ENCODE assay signal across 18 cellular contexts in the genomic region with DNA sequence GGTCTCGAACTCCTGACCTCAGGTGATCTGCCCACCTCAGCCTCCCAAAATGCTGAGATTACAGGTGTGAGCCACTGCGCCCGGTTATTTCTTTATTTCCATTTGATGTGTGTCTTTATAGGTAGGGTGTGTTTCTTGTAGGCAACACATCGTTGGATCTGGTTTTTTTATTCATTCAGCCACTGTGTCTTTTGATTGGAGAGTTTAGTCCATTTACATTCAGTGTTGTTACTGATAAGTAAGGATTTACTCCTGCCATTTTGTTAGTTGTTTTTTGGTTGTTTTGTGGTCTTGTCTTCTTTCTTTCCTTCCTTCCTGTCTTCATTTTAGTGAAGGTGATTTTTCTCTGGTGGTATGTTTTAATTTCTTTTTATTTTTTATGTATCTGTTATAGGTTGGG.
"Had no signal": no experiment of that assay in that cellular context is flagged by ENCODE, and none has a peak within 500 bp of the region (broad histone marks: within the 10 kb centered on the region; RNA-seq: fewer than 3 reads in every experiment).

No MANE protein-coding gene starts in this region.

- H3K27ac Mint-ChIP-seq: activated CD4-positive, alpha-beta T cell treated with anti-CD3 and anti-CD28 coated beads, Interleukin-2, amount 10 ng/mL, durations not matched to agents 24 days and 14 days; activated T-helper 1 cell treated with anti-CD3 and anti-CD28 coated beads, Interleukin-12 subunit alpha, Interleukin-12 subunit beta, Interleukin-2, Interleukin-4 antibody, amounts not matched to agents 30 ng/mL and 10 ng/mL and 1 ng/mL, durations not matched to agents 14 hours and 24 hours and 36 hours; memory B cell; nephron progenitor cell had no signal

- H3K27ac ChIP-seq: coronary artery, pancreas, psoas muscle, right atrium auricular region, spleen, stomach, suprapubic skin, tibial nerve had no signal

- H3K9me3 Mint-ChIP-seq: activated CD4-positive, alpha-beta T cell treated with anti-CD3 and anti-CD28 coated beads, Interleukin-2, amount 10 ng/mL, durations not matched to agents 24 days and 14 days; activated T-helper 1 cell treated with anti-CD3 and anti-CD28 coated beads, Interleukin-12 subunit alpha, Interleukin-12 subunit beta, Interleukin-2, Interleukin-4 antibody, amounts not matched to agents 30 ng/mL and 10 ng/mL and 1 ng/mL, durations not matched to agents 14 hours and 24 hours and 36 hours had no signal

- H3K4me3 ChIP-seq: coronary artery, pancreas, psoas muscle, right atrium auricular region, spleen, stomach, suprapubic skin, tibial nerve had no signal

- H3K4me1 ChIP-seq: pancreas, right atrium auricular region had no signal

- H3K27me3 Mint-ChIP-seq: activated CD4-positive, alpha-beta T cell treated with anti-CD3 and anti-CD28 coated beads, Interleukin-2, amount 10 ng/mL, durations not matched to agents 24 days and 14 days; memory B cell had no signal

- H3K4me3 Mint-ChIP-seq: activated CD4-positive, alpha-beta T cell treated with anti-CD3 and anti-CD28 coated beads, Interleukin-2, amount 10 ng/mL, durations not matched to agents 24 days and 14 days; activated T-helper 1 cell treated with anti-CD3 and anti-CD28 coated beads, Interleukin-12 subunit alpha, Interleukin-12 subunit beta, Interleukin-2, Interleukin-4 antibody, amounts not matched to agents 30 ng/mL and 10 ng/mL and 1 ng/mL, durations not matched to agents 14 hours and 24 hours and 36 hours; memory B cell; nephron progenitor cell had no signal

- H3K27me3 ChIP-seq: pancreas, right atrium auricular region, spleen, stomach, suprapubic skin, tibial nerve had no signal

- H3K9me3 ChIP-seq: pancreas, psoas muscle, right atrium auricular region, stomach, suprapubic skin, tibial nerve had no signal

- DNase-seq: activated CD4-positive, alpha-beta T cell treated with anti-CD3 and anti-CD28 coated beads, Interleukin-2, amount 10 ng/mL, durations not matched to agents 24 days and 14 days; activated CD8-positive, alpha-beta memory T cell treated with anti-CD3 and anti-CD28 coated beads, Interleukin-2, amount 50 U/mL, for 48 hours; activated naive CD4-positive, alpha-beta T cell treated with anti-CD3 and anti-CD28 coated beads, Interleukin-2, amount 50 U/mL, for 16 hours; amygdala; cerebellar nuclear complex; left colon; nephron progenitor cell; pancreas; psoas muscle; spleen; stimulated activated CD4-positive, alpha-beta T cell treated with anti-CD3 and anti-CD28 coated beads, Interleukin-4, amount 100 ng/mL, for 1 hour; stomach had no signal

- ATAC-seq: left colon, pancreas, psoas muscle had no signal
